8 cellular contexts compared by ENCODE assay signal in genomic region chr11:118152552-118153471, GRCh38. TPM values are rescaled to one million over a fixed set of nuclear protein-coding genes. Genes with fewer than 3 reads are reported as not detected.
DNase-seq lines count a peak whose midpoint lies in the region; ATAC-seq and TF ChIP-seq lines count a peak whose summit lies in the region.

Gene SCN4B (minus strand): TSS chr11:118152823. CDS start chr11:118152673, 150 bp downstream.

- H3K9me3 Mint-ChIP-seq in activated naive CD4-positive, alpha-beta T cell treated with anti-CD3 and anti-CD28 coated beads, Interleukin-2, amount 50 U/mL, for 24 hours, result no peaks in the 10 kb centered on the region
- no peaks in the 10 kb centered on the region for H3K9me3 Mint-ChIP-seq in nephron progenitor cell

- DNase-seq in EL (peak; percentile 54), NCI-H1436 treated with DMSO at 0.1 percent for 48 hours (lab: John Stamatoyannopoulos, UW) (peak; percentile 23), germinal center (ENCODE audit: low spot score) (peak; percentile 38), nephron progenitor cell (peak; percentile 84), A172 (ENCODE audit: low spot score) (no peak)

- peaks cover 34% of the 10 kb centered on the region for H3K27me3 Mint-ChIP-seq in activated naive CD4-positive, alpha-beta T cell treated with anti-CD3 and anti-CD28 coated beads, Interleukin-2, amount 50 U/mL, for 24 hours
- H3K27me3 Mint-ChIP-seq in nephron progenitor cell (ENCODE audit: low read depth, poor library complexity), result peaks cover 100% of the 10 kb centered on the region

- no peaks in the 10 kb centered on the region for H3K36me3 Mint-ChIP-seq in activated naive CD4-positive, alpha-beta T cell treated with anti-CD3 and anti-CD28 coated beads, Interleukin-2, amount 50 U/mL, for 24 hours
- no peaks in the 10 kb centered on the region for H3K36me3 Mint-ChIP-seq in nephron progenitor cell (ENCODE audit: low read depth)

- no peak for TF ChIP-seq CTCF in nephron progenitor cell (IDR thresholded peaks at IDR 0.05)

- H3K27ac Mint-ChIP-seq in activated naive CD4-positive, alpha-beta T cell treated with anti-CD3 and anti-CD28 coated beads, Interleukin-2, amount 50 U/mL, for 24 hours, result no peak within 1 kb of the TSS
- no peak within 1 kb of the TSS for H3K27ac Mint-ChIP-seq in nephron progenitor cell

- H3K4me3 Mint-ChIP-seq in activated naive CD4-positive, alpha-beta T cell treated with anti-CD3 and anti-CD28 coated beads, Interleukin-2, amount 50 U/mL, for 24 hours, result peak within 1 kb of the TSS; percentile 68
- H3K4me3 Mint-ChIP-seq in nephron progenitor cell, result peak within 1 kb of the TSS; percentile 76

- peaks cover 11% of the 10 kb centered on the region for H3K4me1 Mint-ChIP-seq in activated naive CD4-positive, alpha-beta T cell treated with anti-CD3 and anti-CD28 coated beads, Interleukin-2, amount 50 U/mL, for 24 hours
- peaks cover 36% of the 10 kb centered on the region for H3K4me1 Mint-ChIP-seq in nephron progenitor cell

- no peak for ATAC-seq in HG03378 (IDR thresholded peaks at IDR 0.05; ENCODE audit: unreplicated experiment)
- ATAC-seq in HG03469 (IDR thresholded peaks at IDR 0.05; ENCODE audit: unreplicated experiment), result no peak

RNA-seq across cellular contexts. Expression of gene SCN4B, which starts in this region (rescaled TPM):
- 0.84 TPM in 1 of 2 replicates, not detected in the other for total RNA-seq in A172 (2014; rRNA removed; shearing (Covaris generic))
